ENCODE assay signal across 21 cellular contexts in the genomic region with DNA sequence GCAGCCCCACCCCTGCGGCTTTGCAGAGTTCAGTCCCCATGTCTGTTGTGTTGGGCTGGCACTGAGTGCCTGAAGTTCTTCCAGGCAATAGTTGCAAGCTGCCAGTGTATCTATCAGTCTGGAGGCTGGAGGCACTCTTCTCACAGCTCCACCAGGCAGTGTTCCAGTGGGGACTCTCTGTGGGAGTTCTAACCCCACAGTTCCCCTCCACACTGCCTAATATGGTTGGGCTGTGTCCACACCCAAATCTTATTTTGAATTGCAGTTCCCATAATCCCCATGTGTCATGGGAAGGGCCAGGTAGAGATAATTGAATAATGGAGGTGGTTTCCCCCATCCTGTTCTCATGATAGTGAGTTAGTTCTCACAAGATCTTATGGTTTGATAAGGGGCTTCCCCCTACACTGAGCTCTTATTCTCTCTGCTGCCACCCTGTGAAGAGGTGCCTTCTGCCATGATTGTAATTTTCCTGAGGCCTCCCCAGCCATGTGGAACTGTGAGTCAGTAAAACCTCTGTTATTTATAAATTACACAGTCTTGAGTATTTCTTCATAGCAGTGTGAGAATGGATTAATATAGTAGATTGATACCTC.
"Had no signal": no experiment of that assay in that cellular context is flagged by ENCODE, and none has a peak within 500 bp of the region (broad histone marks: within the 10 kb centered on the region; RNA-seq: fewer than 3 reads in every experiment).

No MANE protein-coding gene starts in this region.

- H3K4me2 ChIP-seq: smooth muscle cell had no signal

- H3K36me3 Mint-ChIP-seq: stimulated activated effector memory CD8-positive, alpha-beta T cell treated with anti-CD3 and anti-CD28 coated beads, Interleukin-12 subunit alpha, Interleukin-12 subunit beta, amount 100 ng/mL, for 72 hours; type B pancreatic cell had no signal

- H3K4me3 Mint-ChIP-seq: activated B cell treated with CpG ODN at 0.5 μM for 24 hours; mesothelial cell of epicardium; naive thymus-derived CD8-positive, alpha-beta T cell; stimulated activated effector memory CD8-positive, alpha-beta T cell treated with anti-CD3 and anti-CD28 coated beads, Interleukin-12 subunit alpha, Interleukin-12 subunit beta, amount 100 ng/mL, for 72 hours; T-helper 17 cell; type B pancreatic cell had no signal

- DNase-seq: activated B cell treated with CpG ODN at 0.5 μM for 24 hours; activated CD4-positive, alpha-beta T cell treated with anti-CD3 and anti-CD28 coated beads, Interleukin-2, amount 50 U/mL, for 1 hour; central memory CD4-positive, alpha-beta T cell; dermis blood vessel endothelial cell; effector CD8-positive, alpha-beta T cell; glutamatergic neuron; hippocampal formation; kidney glomerular epithelial cell; left ventricle myocardium inferior; naive thymus-derived CD8-positive, alpha-beta T cell; retina; sigmoid colon; SW 1271; T-helper 17 cell had no signal

- H3K9me3 ChIP-seq: thoracic aorta, vagina had no signal

- H3K27ac ChIP-seq: left ventricle myocardium inferior, sigmoid colon, SK-N-MC, thoracic aorta, vagina had no signal

- H3K27ac Mint-ChIP-seq: activated B cell treated with CpG ODN at 0.5 μM for 24 hours; mesothelial cell of epicardium; naive thymus-derived CD8-positive, alpha-beta T cell; stimulated activated effector memory CD8-positive, alpha-beta T cell treated with anti-CD3 and anti-CD28 coated beads, Interleukin-12 subunit alpha, Interleukin-12 subunit beta, amount 100 ng/mL, for 72 hours; T-helper 17 cell; type B pancreatic cell had no signal

- H3K4me1 ChIP-seq: left ventricle myocardium inferior, sigmoid colon, vagina had no signal

- ATAC-seq: naive thymus-derived CD8-positive, alpha-beta T cell; stimulated activated effector memory CD8-positive, alpha-beta T cell treated with anti-CD3 and anti-CD28 coated beads, Interleukin-12 subunit alpha, Interleukin-12 subunit beta, amount 100 ng/mL, for 72 hours; T-helper 17 cell had no signal

- H3K27me3 ChIP-seq: sigmoid colon, vagina had no signal

- H3K27me3 Mint-ChIP-seq: activated B cell treated with CpG ODN at 0.5 μM for 24 hours, T-helper 17 cell, type B pancreatic cell had no signal

- H3K4me3 ChIP-seq: left ventricle myocardium inferior, sigmoid colon, SK-N-MC, smooth muscle cell, thoracic aorta, vagina had no signal

- H3K4me1 Mint-ChIP-seq: mesothelial cell of epicardium; naive thymus-derived CD8-positive, alpha-beta T cell; stimulated activated effector memory CD8-positive, alpha-beta T cell treated with anti-CD3 and anti-CD28 coated beads, Interleukin-12 subunit alpha, Interleukin-12 subunit beta, amount 100 ng/mL, for 72 hours; T-helper 17 cell had no signal

- H3K36me3 ChIP-seq: left ventricle myocardium inferior, sigmoid colon, thoracic aorta, vagina had no signal
